ENCODE assay signal across 18 cellular contexts in genomic region chr20:5024982-5025381, GRCh38. TPM values are rescaled to one million over a fixed set of nuclear protein-coding genes. Genes with fewer than 3 reads are reported as not detected.
A peak's percentile ranks its signal among the peaks of the same experiment; 100 is the strongest.
DNase-seq lines count a peak whose midpoint lies in the region; ATAC-seq, FAIRE-seq and TF ChIP-seq lines count a peak whose summit lies in the region.
"Had no signal": no experiment of that assay in that cellular context is flagged by ENCODE, and none has a peak within 500 bp of the region (broad histone marks: within the 10 kb centered on the region; RNA-seq: fewer than 3 reads in every experiment).

No MANE protein-coding gene starts in this region.

- H2AFZ ChIP-seq in K562 (ENCODE audit: low read depth, low read length), result no peak overlapping the region

- H3K27ac ChIP-seq in K562 (ENCODE audit: extremely low read depth, low read depth, low read length) (no peak overlapping the region), testis (no peak overlapping the region)
- H3K27ac ChIP-seq: BLaER1 treated with 17β-estradiol and CSF1 and Interleukin-3, amounts not matched to agents 10 nM and 100 nM had no signal

- POLR2A ChIA-PET in K562 (lab: Yijun Ruan, JAX), result no interaction called here

- peak; percentile 26 for DNase-seq in NCI-H82 (lab: John Stamatoyannopoulos, UW)
- DNase-seq in NCI-H82 treated with DMSO at 0.1 percent for 48 hours (lab: John Stamatoyannopoulos, UW; ENCODE audit: unreplicated experiment), result no peak
- DNase-seq in K562 (ENCODE audit: extremely low read depth in 1 of 4, low spot score in 3 of 4), result no peak
- DNase-seq in myocyte (ENCODE audit: low read depth), result peak; percentile 25
- DNase-seq in testis, result no peak
- no peak for DNase-seq in T-helper 9 cell
- DNase-seq in Calu3, result no peak
- DNase-seq: CD8-positive, alpha-beta memory T cell; GOT3; Karpas-422; NCI-H1436; NCI-H2029; NCI-H510A; SHP77 treated with DMSO at 0.1 percent for 48 hours had no signal

- H3K79me2 ChIP-seq in K562 (ENCODE audit: control insufficient read depth, insufficient read depth, low read length), result no peaks in the 10 kb centered on the region

- no peak for TF ChIP-seq RAD21 in K562 (CRISPR knock-in tag; conservative IDR thresholded peaks at IDR 0.05 in 1 of 2, IDR thresholded peaks at IDR 0.05 in 1 of 2)

- H3K9me1 ChIP-seq in K562 (ENCODE audit: control insufficient read depth, insufficient read depth, low read length), result no peaks in the 10 kb centered on the region

- no peak overlapping the region for H3K4me2 ChIP-seq in K562 (ENCODE audit: insufficient read depth, low read length)

- BruUV-seq in K562 (replicated peaks; lab: Mats Ljungman, UMichigan) (no TSS peak), Calu3 (replicated peaks; lab: Mats Ljungman, UMichigan) (no TSS peak)

- peaks cover 0 to under 1% of the 10 kb centered on the region in 2 experiments; a peak in 2 of 5 replicates for H3K27me3 ChIP-seq in K562 (ENCODE audit: control insufficient read depth in 2 of 2, insufficient read depth in 2 of 2, low read length in 2 of 2)
- no peaks in the 10 kb centered on the region for H3K27me3 ChIP-seq in testis
- H3K27me3 ChIP-seq: BLaER1 treated with 17β-estradiol and CSF1 and Interleukin-3, amounts not matched to agents 10 nM and 100 nM had no signal

- WGBS in K562 (ENCODE audit: insufficient coverage, low coverage, missing lambda C conversion rate), result 83% methylated on average over 4 of the region's 4 CpGs
- whole genome bisulfite sequencing in testis, 2 donors, result 72 to 92% methylated on average over 4 of the region's 4 CpGs

- CTCF ChIA-PET in K562 (lab: Yijun Ruan, JAX; ENCODE audit: low intra/inter-chr PET ratio), result no interaction called here
- CTCF ChIA-PET in Calu3 (lab: Charles Lee), result no interaction called here

- H3K27me3 Mint-ChIP-seq in Calu3 (ENCODE audit: unreplicated experiment), result no peaks in the 10 kb centered on the region
- H3K27me3 Mint-ChIP-seq: CD8-positive, alpha-beta memory T cell had no signal

- TF ChIP-seq POLR2A in K562 (conservative IDR thresholded peaks at IDR 0.05) (no peak), testis (IDR thresholded peaks at IDR 0.05) (no peak)

- H3K36me3 Mint-ChIP-seq in Calu3 (ENCODE audit: insufficient read depth, unreplicated experiment), result no peaks in the 10 kb centered on the region
- H3K36me3 Mint-ChIP-seq: CD8-positive, alpha-beta memory T cell had no signal

- in situ Hi-C loops in K562 (cut with MboI), result no loop called here

- no peak overlapping the region for H3K4me3 Mint-ChIP-seq in Calu3 (ENCODE audit: low read depth, unreplicated experiment)
- H3K4me3 Mint-ChIP-seq: CD8-positive, alpha-beta memory T cell had no signal

- intact Hi-C loops in K562 (cut with micrococcal nuclease), result no loop called here
- intact Hi-C loops in testis (cut with DNase I; ENCODE audit: low total_unique reads), result no loop called here
- intact Hi-C loops in Calu3 (cut with micrococcal nuclease; ENCODE audit: unreplicated experiment), result no loop called here

- H3K36me3 ChIP-seq in K562 (ENCODE audit: control insufficient read depth, insufficient read depth, low read length) (no peaks in the 10 kb centered on the region), testis (ENCODE audit: low read depth, missing control alignments) (no peaks in the 10 kb centered on the region)
- H3K36me3 ChIP-seq: BLaER1 treated with 17β-estradiol and CSF1 and Interleukin-3, amounts not matched to agents 10 nM and 100 nM had no signal

- no peaks in the 10 kb centered on the region for H3K9me3 Mint-ChIP-seq in Calu3 (ENCODE audit: low read depth, unreplicated experiment)
- H3K9me3 Mint-ChIP-seq: CD8-positive, alpha-beta memory T cell had no signal

- no peak for ATAC-seq in K562
- no peak for ATAC-seq in HG02571 (IDR thresholded peaks at IDR 0.05; ENCODE audit: unreplicated experiment)

- H3K27ac Mint-ChIP-seq in Calu3 (ENCODE audit: unreplicated experiment), result no peak overlapping the region
- H3K27ac Mint-ChIP-seq: CD8-positive, alpha-beta memory T cell had no signal

- TF ChIP-seq CTCF in K562 (IDR thresholded peaks at IDR 0.05 in 2 of 3, conservative IDR thresholded peaks at IDR 0.05 in 1 of 3; ENCODE audit: insufficient read depth in 2 of 3, low read depth in 1 of 3, low read length in 3 of 3), result no peak
- TF ChIP-seq CTCF in testis (IDR thresholded peaks at IDR 0.05), result no peak
- TF ChIP-seq CTCF in Calu3 (IDR thresholded peaks at IDR 0.05; ENCODE audit: unreplicated experiment), result no peak

- FAIRE-seq in K562 (lab: Jason Lieb, UNC), result no peak
- FAIRE-seq: A204.1, GM12892 had no signal

- H3K9ac ChIP-seq in K562 (ENCODE audit: insufficient read depth in 1 of 2, low read depth in 2 of 2, low read length in 2 of 2), result no peak overlapping the region
- H3K9ac ChIP-seq: BLaER1 treated with 17β-estradiol and CSF1 and Interleukin-3, amounts not matched to agents 10 nM and 100 nM had no signal

- H3K4me1 ChIP-seq in K562 (replicated peaks in 1 of 2; ENCODE audit: control insufficient read depth in 2 of 2, insufficient read depth in 2 of 2, low read length in 2 of 2) (peaks cover 0 to 5% of the 10 kb centered on the region in 2 experiments; a peak in 2 of 5 replicates), testis (no peaks in the 10 kb centered on the region)

- no peak for TF ChIP-seq EP300 in K562 (IDR thresholded peaks at IDR 0.05; ENCODE audit: low read length)

- H3K4me3 ChIP-seq in K562, result no peak overlapping the region
- H3K4me3 ChIP-seq in testis, result no peak overlapping the region
- H3K4me3 ChIP-seq: BLaER1 treated with 17β-estradiol and CSF1 and Interleukin-3, amounts not matched to agents 10 nM and 100 nM had no signal

- H4K20me1 ChIP-seq in K562 (replicated peaks; ENCODE audit: control insufficient read depth, insufficient read depth, low read length), result no peaks in the 10 kb centered on the region
- H4K20me1 ChIP-seq: BLaER1 treated with 17β-estradiol and CSF1 and Interleukin-3, amounts not matched to agents 10 nM and 100 nM had no signal

- H3K4me1 Mint-ChIP-seq in Calu3 (ENCODE audit: low read depth, unreplicated experiment), result no peaks in the 10 kb centered on the region
- H3K4me1 Mint-ChIP-seq: CD8-positive, alpha-beta memory T cell had no signal

- H3K9me3 ChIP-seq in K562 (replicated peaks; ENCODE audit: control insufficient read depth, insufficient read depth, low read depth, low read length), result no peaks in the 10 kb centered on the region
- no peaks in the 10 kb centered on the region for H3K9me3 ChIP-seq in testis
- H3K9me3 ChIP-seq: BLaER1 treated with 17β-estradiol and CSF1 and Interleukin-3, amounts not matched to agents 10 nM and 100 nM had no signal

TF ChIP-seq in K562, 482 proteins besides CTCF, POLR2A, EP300 and RAD21:
- no peak for TF ChIP-seq ZC3H11A (IDR thresholded peaks at IDR 0.05; ENCODE audit: low read depth, low read length)
- TF ChIP-seq CEBPB (tag; IDR thresholded peaks at IDR 0.05), result peak; percentile 57

RNA-seq across cellular contexts. Expression of gene SLC23A2, which starts 23.7 kb away (rescaled TPM):
- total RNA-seq in K562 (2011; cell fraction: chromatin; rRNA removed; ENCODE audit: low replicate concordance), result 17.2 and 22.1 TPM in 2 replicates
- 12.0 and 13.7 TPM in 2 replicates for total RNA-seq in K562 (2011; cell fraction: nucleolus; rRNA removed)
- 14.4 and 15.9 TPM in 2 replicates for total RNA-seq in K562 (2011; cell fraction: nucleoplasm; rRNA removed)
- total RNA-seq in K562 (2014; rRNA removed) (2.4 and 3.5 TPM in 2 replicates), K562 (2014; rRNA removed; fragmentation: Illumina TruSeq; extraction: Trizol) (2.9 and 3.1 TPM in 2 replicates), K562 (2015; rRNA removed; fragmentation: Illumina TruSeq; extraction: Trizol) (3.1 and 3.2 TPM in 2 replicates), K562 (2021) (5.1 and 6.7 TPM in 2 replicates), myocyte (10.1 and 11.4 TPM in 2 replicates), testis (10 to 100 TPM; 40.7 to 49.3 TPM), Calu3 (2022) (13.2 and 14.8 TPM in 2 replicates)
- polyA plus RNA-seq in K562 (2011; rRNA removed) (4.0 and 6.3 TPM in 2 replicates), K562 (2014; fragmentation: Illumina TruSeq; extraction: Trizol) (4.3 and 4.5 TPM in 2 replicates), K562 (2014; fragmentation: Nextera tagmentation; extraction: Ambion mirVana) (under 1 TPM; 0.39 to 0.76 TPM), K562 (2014; rRNA removed) (3.3 and 3.6 TPM in 2 replicates), testis (ENCODE audit: insufficient read depth, low read depth, low replicate concordance) (23.6 TPM)
- polyA plus RNA-seq in K562 (2011; cell fraction: cytosol; rRNA removed), result 5.3 and 5.7 TPM in 2 replicates
- polyA plus RNA-seq in K562 (2011; cell fraction: nucleus; rRNA removed), result 11.4 and 11.7 TPM in 2 replicates
- polyA plus RNA-seq in K562 (2012), result 3.9 and 4.4 TPM in 2 replicates
- polyA minus RNA-seq in K562 (2011; rRNA and poly(A)+ RNA removed), result 7.8 and 8.0 TPM in 2 replicates
- 3.1 and 3.4 TPM in 2 replicates for polyA minus RNA-seq in K562 (2011; cell fraction: cytosol; rRNA and poly(A)+ RNA removed)
- 5.1 and 8.4 TPM in 2 replicates for polyA minus RNA-seq in K562 (2011; cell fraction: nucleus; rRNA and poly(A)+ RNA removed)
- polyA plus RNA-seq in myocyte (2012), result 14.4 TPM

Comparison
In these comparisons a context has a peak if more than half of its experiments do, and no peak if none do; other contexts are left out.
1. DNase-seq: peak in NCI-H82 (single experiment) and myocyte (single experiment); none in NCI-H82 treated with DMSO at 0.1 percent for 48 hours (single experiment), K562 (0 of 4), testis (single experiment), T-helper 9 cell (single experiment) and Calu3 (single experiment).